12 cellular contexts compared by ENCODE assay signal in genomic region chr13:114146629-114147028, GRCh38. TPM values are rescaled to one million over a fixed set of nuclear protein-coding genes. Genes with fewer than 3 reads are reported as not detected.
DNase-seq lines count a peak whose midpoint lies in the region; ATAC-seq and TF ChIP-seq lines count a peak whose summit lies in the region.
"Had no signal": no experiment of that assay in that cellular context is flagged by ENCODE, and none has a peak within 500 bp of the region (broad histone marks: within the 10 kb centered on the region; RNA-seq: fewer than 3 reads in every experiment).

No MANE protein-coding gene starts in this region.

- POLR2A ChIA-PET in A673 (lab: Charles Lee; ENCODE audit: low non-redundant PET) = no interaction called here

- H3K27ac Mint-ChIP-seq in glutamatergic neuron (ENCODE audit: unreplicated experiment) = no peak overlapping the region

- no peaks in the 10 kb centered on the region for H3K4me1 ChIP-seq in A673 (ENCODE audit: insufficient read depth, low read length, poor library complexity, severe bottlenecking)

- no TSS peak for BruUV-seq in A673 (replicated peaks; lab: Mats Ljungman, UMichigan)

- no peaks in the 10 kb centered on the region for H3K36me3 ChIP-seq in A673 (ENCODE audit: insufficient read depth, low read length, poor library complexity, severe bottlenecking)
- H3K36me3 ChIP-seq: thoracic aorta had no signal

- H3K9me3 ChIP-seq in A673 (ENCODE audit: low read depth, low read length, poor library complexity, severe bottlenecking) = no peaks in the 10 kb centered on the region
- H3K9me3 ChIP-seq: thoracic aorta had no signal

- H3K4me1 Mint-ChIP-seq in glutamatergic neuron (ENCODE audit: low read depth, unreplicated experiment) = peaks cover 25% of the 10 kb centered on the region

- H3K27ac ChIP-seq in A673 (ENCODE audit: low read depth, low read length, poor library complexity, severe bottlenecking) = no peak overlapping the region
- H3K27ac ChIP-seq: thoracic aorta had no signal

- H3K9me3 Mint-ChIP-seq in glutamatergic neuron (ENCODE audit: unreplicated experiment) = peaks cover 10% of the 10 kb centered on the region

- H3K4me3 ChIP-seq in A673 (ENCODE audit: low read depth, low read length, poor library complexity, severe bottlenecking) = no peak overlapping the region
- H3K4me3 ChIP-seq: thoracic aorta had no signal

- DNase-seq in A673 (ENCODE audit: low spot score) (no peak), ELR (ENCODE audit: low read depth) (peak; percentile 29), glutamatergic neuron (peak; percentile 73), RKO (ENCODE audit: low spot score) (no peak), NCI-H774 (lab: John Stamatoyannopoulos, UW) (no peak)
- DNase-seq: cerebellar nuclear complex, GDM1, small intestine had no signal

- peak overlapping the region; percentile 3 for H3K4me3 Mint-ChIP-seq in glutamatergic neuron (ENCODE audit: unreplicated experiment)

- CTCF ChIA-PET in A673 (lab: Charles Lee) = no interaction called here

- H3K27me3 Mint-ChIP-seq in glutamatergic neuron (ENCODE audit: unreplicated experiment) = peaks cover 5% of the 10 kb centered on the region

- no peaks in the 10 kb centered on the region for H3K36me3 Mint-ChIP-seq in glutamatergic neuron (ENCODE audit: unreplicated experiment)

- TF ChIP-seq CTCF in A673 (conservative IDR thresholded peaks at IDR 0.05; ENCODE audit: low read depth, low read length) (peak; percentile 37; the same call in 1 of the 2 replicates), glutamatergic neuron (IDR thresholded peaks at IDR 0.05; ENCODE audit: partially characterized antibody, unreplicated experiment) (no peak)

- no peaks in the 10 kb centered on the region for H3K27me3 ChIP-seq in A673 (replicated peaks; ENCODE audit: insufficient read depth, low read depth, low read length, poor library complexity)

- intact Hi-C loops in A673 (cut with micrococcal nuclease; ENCODE audit: unreplicated experiment) = no loop called here

- peak; percentile 87 for ATAC-seq in SK-N-SH treated with all-trans-retinoic acid at 6 μM for 48 hours
- no peak for ATAC-seq in GM19452 (IDR thresholded peaks at IDR 0.05; ENCODE audit: unreplicated experiment)
- ATAC-seq in GM18873 (IDR thresholded peaks at IDR 0.05; ENCODE audit: low FRiP score, unreplicated experiment) = no peak

TF ChIP-seq in SK-N-SH treated with all-trans-retinoic acid at 6 μM for 48 hours, 23 proteins besides CTCF, POLR2A, EP300 and RAD21:
- TF ChIP-seq CSDC2 (CRISPR knock-in tag; IDR thresholded peaks at IDR 0.05) (no peak), ZNF565 (CRISPR knock-in tag; conservative IDR thresholded peaks at IDR 0.05; ENCODE audit: low read depth) (no peak), ISL1 (CRISPR knock-in tag; IDR thresholded peaks at IDR 0.05) (no peak), TOX (CRISPR knock-in tag; IDR thresholded peaks at IDR 0.05; ENCODE audit: borderline replicate concordance) (no peak)
- TF ChIP-seq, protein P1, sequence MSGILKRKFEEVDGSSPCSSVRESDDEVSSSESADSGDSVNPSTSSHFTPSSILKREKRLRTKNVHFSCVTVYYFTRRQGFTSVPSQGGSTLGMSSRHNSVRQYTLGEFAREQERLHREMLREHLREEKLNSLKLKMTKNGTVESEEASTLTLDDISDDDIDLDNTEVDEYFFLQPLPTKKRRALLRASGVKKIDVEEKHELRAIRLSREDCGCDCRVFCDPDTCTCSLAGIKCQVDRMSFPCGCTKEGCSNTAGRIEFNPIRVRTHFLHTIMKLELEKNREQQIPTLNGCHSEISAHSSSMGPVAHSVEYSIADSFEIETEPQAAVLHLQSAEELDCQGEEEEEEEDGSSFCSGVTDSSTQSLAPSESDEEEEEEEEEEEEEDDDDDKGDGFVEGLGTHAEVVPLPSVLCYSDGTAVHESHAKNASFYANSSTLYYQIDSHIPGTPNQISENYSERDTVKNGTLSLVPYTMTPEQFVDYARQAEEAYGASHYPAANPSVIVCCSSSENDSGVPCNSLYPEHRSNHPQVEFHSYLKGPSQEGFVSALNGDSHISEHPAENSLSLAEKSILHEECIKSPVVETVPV (CRISPR knock-in tag; IDR thresholded peaks at IDR 0.05) = no peak
- TF ChIP-seq, protein P2, sequence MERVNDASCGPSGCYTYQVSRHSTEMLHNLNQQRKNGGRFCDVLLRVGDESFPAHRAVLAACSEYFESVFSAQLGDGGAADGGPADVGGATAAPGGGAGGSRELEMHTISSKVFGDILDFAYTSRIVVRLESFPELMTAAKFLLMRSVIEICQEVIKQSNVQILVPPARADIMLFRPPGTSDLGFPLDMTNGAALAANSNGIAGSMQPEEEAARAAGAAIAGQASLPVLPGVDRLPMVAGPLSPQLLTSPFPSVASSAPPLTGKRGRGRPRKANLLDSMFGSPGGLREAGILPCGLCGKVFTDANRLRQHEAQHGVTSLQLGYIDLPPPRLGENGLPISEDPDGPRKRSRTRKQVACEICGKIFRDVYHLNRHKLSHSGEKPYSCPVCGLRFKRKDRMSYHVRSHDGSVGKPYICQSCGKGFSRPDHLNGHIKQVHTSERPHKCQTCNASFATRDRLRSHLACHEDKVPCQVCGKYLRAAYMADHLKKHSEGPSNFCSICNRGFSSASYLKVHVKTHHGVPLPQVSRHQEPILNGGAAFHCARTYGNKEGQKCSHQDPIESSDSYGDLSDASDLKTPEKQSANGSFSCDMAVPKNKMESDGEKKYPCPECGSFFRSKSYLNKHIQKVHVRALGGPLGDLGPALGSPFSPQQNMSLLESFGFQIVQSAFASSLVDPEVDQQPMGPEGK (CRISPR knock-in tag; IDR thresholded peaks at IDR 0.05; ENCODE audit: borderline replicate concordance) = no peak
TF ChIP-seq in SK-N-SH treated with all-trans-retinoic acid at 6 μM for 48 hours: peak in this region for 0.

RNA-seq across cellular contexts. Expression of gene RASA3, which starts 14.2 kb away (rescaled TPM):
- 22.1 and 24.1 TPM in 2 replicates for total RNA-seq in A673 (2021)
- 15.2 TPM for total RNA-seq in glutamatergic neuron (ENCODE audit: unreplicated experiment)

RNA-seq across cellular contexts. Expression of gene CFAP97D2, which starts 32.4 kb away (rescaled TPM):
- total RNA-seq in A673 (2021) (not detected in 2 replicates), glutamatergic neuron (ENCODE audit: unreplicated experiment) (not detected)
- total RNA-seq: thoracic aorta had no signal

Comparison
In these comparisons a context has a peak if more than half of its experiments do, and no peak if none do; other contexts are left out.
1. DNase-seq: peak in ELR (single experiment) and glutamatergic neuron (single experiment); none in A673 (single experiment), RKO (single experiment) and NCI-H774 (single experiment).